In genomic region chr12:9920451-9920850, GRCh38 we compare ENCODE assay signal across 10 cellular contexts. TPM values are rescaled to one million over a fixed set of nuclear protein-coding genes. Genes with fewer than 3 reads are reported as not detected.
"Had no signal": no experiment of that assay in that cellular context is flagged by ENCODE, and none has a peak within 500 bp of the region (broad histone marks: within the 10 kb centered on the region; RNA-seq: fewer than 3 reads in every experiment).

No MANE protein-coding gene starts in this region.

- H3K9ac ChIP-seq: GM23248, KMS-11 had no signal

- H3K4me2 ChIP-seq: KMS-11 had no signal

- FAIRE-seq: H54, HTR-8/SVneo had no signal

- H3K4me3 Mint-ChIP-seq: H9 had no signal

- H3K27ac ChIP-seq: GM23248, KMS-11 had no signal

- DNase-seq: GM23248, GOT3, H9, HCEC 1CT, IMR-90, KBM-7 had no signal

- H3K4me3 ChIP-seq: GM23248 had no signal

- H2AFZ ChIP-seq: GM23248 had no signal

- H3K4me1 Mint-ChIP-seq: H9 had no signal

- H3K27ac Mint-ChIP-seq: H9 had no signal

RNA-seq across cellular contexts. Expression of gene CLEC2A, which starts 11.7 kb away (rescaled TPM):
- total RNA-seq: GM23248, HT-29, IMR-90 had no signal
- polyA plus RNA-seq: GM23248, IMR-90 had no signal

RNA-seq across cellular contexts. Expression of gene KLRF2, which starts 39.2 kb away (rescaled TPM):
- total RNA-seq: GM23248, H9, HT-29, IMR-90 had no signal
- polyA plus RNA-seq: GM23248, IMR-90 had no signal

RNA-seq across cellular contexts. Expression of gene CLEC12A, which starts 50.8 kb away (rescaled TPM):
- total RNA-seq: GM23248, H9, HT-29, IMR-90 had no signal
- polyA plus RNA-seq: GM23248, IMR-90 had no signal

RNA-seq across cellular contexts. Expression of gene CLEC2B, which starts 51.3 kb away (rescaled TPM):
- total RNA-seq: H9, HT-29 had no signal
